9 cellular contexts compared by ENCODE assay signal in the genomic region with DNA sequence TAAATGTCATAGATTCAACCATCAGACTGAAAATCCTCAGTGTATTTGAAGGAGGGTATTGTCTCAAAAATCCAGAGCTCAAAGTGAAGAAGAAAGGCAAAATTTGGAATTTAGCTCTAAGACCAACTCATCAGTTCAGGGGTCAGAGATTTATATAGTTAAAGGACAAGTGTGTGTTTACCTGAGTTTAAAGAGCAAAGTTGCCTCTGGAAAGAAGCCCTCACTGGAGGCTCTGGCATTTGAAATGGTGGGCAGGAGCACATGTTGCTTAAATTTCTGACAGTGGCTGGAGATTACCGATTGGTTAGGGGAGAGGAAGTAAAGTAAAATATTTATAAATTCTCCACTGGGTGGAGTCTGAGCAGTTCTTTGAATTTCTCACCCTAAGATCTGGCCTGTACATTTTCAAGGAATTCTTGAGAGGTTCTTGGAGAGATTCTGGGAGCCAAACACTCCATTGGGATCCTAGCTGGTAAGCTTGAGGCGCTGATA. TPM values are rescaled to one million over a fixed set of nuclear protein-coding genes. Genes with fewer than 3 reads are reported as not detected.
DNase-seq lines count a peak whose midpoint lies in the region; ATAC-seq and TF ChIP-seq lines count a peak whose summit lies in the region.
"Had no signal": no experiment of that assay in that cellular context is flagged by ENCODE, and none has a peak within 500 bp of the region (broad histone marks: within the 10 kb centered on the region; RNA-seq: fewer than 3 reads in every experiment).

Gene KYNU (plus strand): TSS at position 400 of the 492 bp plus-strand sequence. CDS start 7,704 bp downstream, outside the sequence.

- no peak within 1 kb of the TSS for H3K4me3 Mint-ChIP-seq in activated CD4-positive, alpha-beta memory T cell treated with anti-CD3 and anti-CD28 coated beads, Interleukin-2, amount 10 ng/mL, durations not matched to agents 7 days and 5 days
- H3K4me3 Mint-ChIP-seq in activated T-cell treated with anti-CD3 and anti-CD28 coated beads, Interleukin-2, amount 50 U/mL, for 24 hours = no peak within 1 kb of the TSS
- H3K4me3 Mint-ChIP-seq: central memory CD8-positive, alpha-beta T cell had no signal

- H3K9me3 ChIP-seq in thyroid gland = no peaks in the 10 kb centered on the region

- peaks cover 4% of the 10 kb centered on the region for H3K27me3 Mint-ChIP-seq in activated CD4-positive, alpha-beta memory T cell treated with anti-CD3 and anti-CD28 coated beads, Interleukin-2, amount 10 ng/mL, durations not matched to agents 7 days and 5 days
- H3K27me3 Mint-ChIP-seq in activated T-cell treated with anti-CD3 and anti-CD28 coated beads, Interleukin-2, amount 50 U/mL, for 24 hours = no peaks in the 10 kb centered on the region
- H3K27me3 Mint-ChIP-seq: central memory CD8-positive, alpha-beta T cell had no signal

- H3K27ac ChIP-seq in thyroid gland = no peak within 1 kb of the TSS

- intact Hi-C loops in thyroid gland (cut with DNase I) = no loop called here

- peaks cover 0 to 5% of the 10 kb centered on the region in 2 donors for H3K4me1 ChIP-seq in thyroid gland

- no peaks in the 10 kb centered on the region for H3K9me3 Mint-ChIP-seq in activated CD4-positive, alpha-beta memory T cell treated with anti-CD3 and anti-CD28 coated beads, Interleukin-2, amount 10 ng/mL, durations not matched to agents 7 days and 5 days
- no peaks in the 10 kb centered on the region for H3K9me3 Mint-ChIP-seq in activated T-cell treated with anti-CD3 and anti-CD28 coated beads, Interleukin-2, amount 50 U/mL, for 24 hours
- H3K9me3 Mint-ChIP-seq: central memory CD8-positive, alpha-beta T cell had no signal

- WGBS in thyroid gland, 2 donors = 70 to 80% methylated on average over 2 of the region's 2 CpGs

- H3K27ac Mint-ChIP-seq in activated CD4-positive, alpha-beta memory T cell treated with anti-CD3 and anti-CD28 coated beads, Interleukin-2, amount 10 ng/mL, durations not matched to agents 7 days and 5 days = no peak within 1 kb of the TSS
- no peak within 1 kb of the TSS for H3K27ac Mint-ChIP-seq in activated T-cell treated with anti-CD3 and anti-CD28 coated beads, Interleukin-2, amount 50 U/mL, for 24 hours

- ATAC-seq in GM21619 (IDR thresholded peaks at IDR 0.05; ENCODE audit: unreplicated experiment) = peak; percentile 59

- H3K4me3 ChIP-seq in fibroblast of villous mesenchyme (ENCODE audit: low read depth, low read length) (no peak within 1 kb of the TSS), thyroid gland (replicated peaks in 1 of 3) (no peak within 1 kb of the TSS)

- TF ChIP-seq POLR2A in thyroid gland (IDR thresholded peaks at IDR 0.05) = no peak

- TF ChIP-seq CTCF in GM10248 (IDR thresholded peaks at IDR 0.05; ENCODE audit: control extremely low read depth, extremely low read depth, low read depth, missing control alignments) = peak; percentile 13
- TF ChIP-seq CTCF in fibroblast of villous mesenchyme (IDR thresholded peaks at IDR 0.05; ENCODE audit: insufficient read depth, low read depth, low read length) = no peak
- no peak for TF ChIP-seq CTCF in thyroid gland (IDR thresholded peaks at IDR 0.05)

- CTCF ChIA-PET in GM10248 (lab: Yijun Ruan, JAX) = interaction anchor here (0.7 to 3.1 kb wide), 5 partner anchors 9 to 103 kb away, joined by 3 to 11 read pairs (median 6); no protein-coding TSS in a partner anchor
- CTCF ChIA-PET in activated CD4-positive, alpha-beta memory T cell treated with anti-CD3 and anti-CD28 coated beads, Interleukin-2, amount 10 ng/mL, durations not matched to agents 7 days and 5 days (lab: Charles Lee) = no interaction called here

- no peaks in the 10 kb centered on the region for H3K27me3 ChIP-seq in thyroid gland

- no peaks in the 10 kb centered on the region for H3K36me3 Mint-ChIP-seq in activated CD4-positive, alpha-beta memory T cell treated with anti-CD3 and anti-CD28 coated beads, Interleukin-2, amount 10 ng/mL, durations not matched to agents 7 days and 5 days (ENCODE audit: low read depth)
- H3K36me3 Mint-ChIP-seq in activated T-cell treated with anti-CD3 and anti-CD28 coated beads, Interleukin-2, amount 50 U/mL, for 24 hours (ENCODE audit: low read depth) = no peaks in the 10 kb centered on the region

- no peaks in the 10 kb centered on the region for H3K4me1 Mint-ChIP-seq in activated CD4-positive, alpha-beta memory T cell treated with anti-CD3 and anti-CD28 coated beads, Interleukin-2, amount 10 ng/mL, durations not matched to agents 7 days and 5 days
- no peaks in the 10 kb centered on the region for H3K4me1 Mint-ChIP-seq in activated T-cell treated with anti-CD3 and anti-CD28 coated beads, Interleukin-2, amount 50 U/mL, for 24 hours (ENCODE audit: low read depth)
- H3K4me1 Mint-ChIP-seq: central memory CD8-positive, alpha-beta T cell had no signal

- H3K36me3 ChIP-seq in thyroid gland = no peaks in the 10 kb centered on the region

- DNase-seq in GM10248 (ENCODE audit: extremely low spot score) = no peak
- DNase-seq in Kasumi-1 (lab: John Stamatoyannopoulos, UW) = peak; percentile 73 to 87
- DNase-seq in fibroblast of villous mesenchyme (ENCODE audit: low read depth) = peak; percentile 41
- DNase-seq in activated CD4-positive, alpha-beta memory T cell treated with anti-CD3 and anti-CD28 coated beads, Interleukin-2, amount 10 ng/mL, durations not matched to agents 7 days and 5 days = no peak
- no peak for DNase-seq in activated T-cell treated with anti-CD3 and anti-CD28 coated beads, Interleukin-2, amount 50 U/mL, for 24 hours
- no peak for DNase-seq in thyroid gland
- no peak for DNase-seq in occipital lobe (lab: John Stamatoyannopoulos, UW)

- POLR2A ChIA-PET in GM10248 (lab: Yijun Ruan, JAX) = interaction anchor here (0.7 kb wide), 1 partner anchor 9 kb away, joined by 3 read pairs; no protein-coding TSS in a partner anchor
- POLR2A ChIA-PET in activated CD4-positive, alpha-beta memory T cell treated with anti-CD3 and anti-CD28 coated beads, Interleukin-2, amount 10 ng/mL, durations not matched to agents 7 days and 5 days (lab: Charles Lee) = no interaction called here

RNA-seq across cellular contexts. Expression of gene KYNU, which starts in this region (rescaled TPM):
- total RNA-seq in fibroblast of villous mesenchyme = 0.43 and 0.64 TPM in 2 replicates
- total RNA-seq in activated CD4-positive, alpha-beta memory T cell treated with anti-CD3 and anti-CD28 coated beads, Interleukin-2, amount 10 ng/mL, durations not matched to agents 7 days and 5 days = not detected
- 1 to 10 TPM in 3 of 4 donors, under 1 TPM in 1; 0.93 to 7.8 (median 4.5) TPM for total RNA-seq in thyroid gland
- 0.16 TPM for total RNA-seq in occipital lobe

Comparison
In these comparisons a context has a peak if more than half of its experiments do, and no peak if none do; other contexts are left out.
1. Peak in DNase-seq in fibroblast of villous mesenchyme; RNA of the gene not detected or under 1 TPM.
2. DNase-seq: peak in Kasumi-1 (2 of 2); none in GM10248 (single experiment), activated CD4-positive, alpha-beta memory T cell treated with anti-CD3 and anti-CD28 coated beads, Interleukin-2, amount 10 ng/mL, durations not matched to agents 7 days and 5 days (single experiment), activated T-cell treated with anti-CD3 and anti-CD28 coated beads, Interleukin-2, amount 50 U/mL, for 24 hours (single experiment), thyroid gland (0 of 2) and occipital lobe (single experiment).